ENCODE assay signal across 1 cellular context in the genomic region with DNA sequence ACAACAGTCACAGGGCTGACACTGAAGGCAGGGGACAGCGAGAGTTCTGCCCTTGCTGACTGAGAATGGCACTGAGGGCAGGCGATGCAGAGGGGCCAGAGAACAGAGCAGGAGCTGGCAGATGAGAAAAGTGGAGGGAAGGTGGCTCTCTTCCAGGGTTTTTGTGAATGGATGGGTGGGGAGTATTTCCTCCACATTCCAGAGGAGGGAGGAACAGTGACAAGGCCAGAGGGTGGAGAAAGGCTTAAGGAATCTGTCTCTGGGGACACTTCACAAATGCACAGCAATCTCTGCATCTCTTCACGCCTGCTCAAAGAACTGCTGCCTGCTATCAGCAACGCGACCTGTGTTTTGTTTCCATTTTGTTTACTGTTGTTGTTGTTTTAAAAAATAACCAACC.
TF ChIP-seq lines count a peak whose summit lies in the region.

No MANE protein-coding gene starts in this region.

TF ChIP-seq in H1, 55 proteins besides CTCF, POLR2A, EP300 and RAD21 (continued from another document):
- TF ChIP-seq E2F6 (IDR thresholded peaks at IDR 0.05) (no peak; the same call in 1 of the 2 replicates), TBP (IDR thresholded peaks at IDR 0.05; ENCODE audit: low read depth, low read length) (0 out of 2 replicates have a peak, but pooled peaks have one; percentile 41)
